1 cellular context compared by ENCODE assay signal in genomic region chr21:34131586-34131985, GRCh38.
TF ChIP-seq lines count a peak whose summit lies in the region.

No MANE protein-coding gene starts in this region.

TF ChIP-seq in IMR-90, 13 proteins besides CTCF, POLR2A, EP300 and RAD21 (continued from another document):
- no peak for TF ChIP-seq USF2 (IDR thresholded peaks at IDR 0.05; ENCODE audit: low read depth, low read length)
